In genomic region chr1:153963850-153964331, GRCh38 we compare ENCODE assay signal across 1 cellular context.
TF ChIP-seq lines count a peak whose summit lies in the region.

No MANE protein-coding gene starts in this region.

TF ChIP-seq in A549, 52 proteins besides CTCF, POLR2A, EP300 and RAD21 (continued from another document):
- TF ChIP-seq, protein P1, sequence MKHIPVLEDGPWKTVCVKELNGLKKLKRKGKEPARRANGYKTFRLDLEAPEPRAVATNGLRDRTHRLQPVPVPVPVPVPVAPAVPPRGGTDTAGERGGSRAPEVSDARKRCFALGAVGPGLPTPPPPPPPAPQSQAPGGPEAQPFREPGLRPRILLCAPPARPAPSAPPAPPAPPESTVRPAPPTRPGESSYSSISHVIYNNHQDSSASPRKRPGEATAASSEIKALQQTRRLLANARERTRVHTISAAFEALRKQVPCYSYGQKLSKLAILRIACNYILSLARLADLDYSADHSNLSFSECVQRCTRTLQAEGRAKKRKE (CRISPR knock-in tag; IDR thresholded peaks at IDR 0.05; ENCODE audit: low read depth), result 0 out of 2 replicates have a peak, but pooled peaks have one; percentile 23
- TF ChIP-seq, protein P2, sequence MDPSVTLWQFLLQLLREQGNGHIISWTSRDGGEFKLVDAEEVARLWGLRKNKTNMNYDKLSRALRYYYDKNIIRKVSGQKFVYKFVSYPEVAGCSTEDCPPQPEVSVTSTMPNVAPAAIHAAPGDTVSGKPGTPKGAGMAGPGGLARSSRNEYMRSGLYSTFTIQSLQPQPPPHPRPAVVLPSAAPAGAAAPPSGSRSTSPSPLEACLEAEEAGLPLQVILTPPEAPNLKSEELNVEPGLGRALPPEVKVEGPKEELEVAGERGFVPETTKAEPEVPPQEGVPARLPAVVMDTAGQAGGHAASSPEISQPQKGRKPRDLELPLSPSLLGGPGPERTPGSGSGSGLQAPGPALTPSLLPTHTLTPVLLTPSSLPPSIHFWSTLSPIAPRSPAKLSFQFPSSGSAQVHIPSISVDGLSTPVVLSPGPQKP (IDR thresholded peaks at IDR 0.05; ENCODE audit: low read depth, low read length), result no peak
